ENCODE assay signal across 9 cellular contexts in the genomic region with DNA sequence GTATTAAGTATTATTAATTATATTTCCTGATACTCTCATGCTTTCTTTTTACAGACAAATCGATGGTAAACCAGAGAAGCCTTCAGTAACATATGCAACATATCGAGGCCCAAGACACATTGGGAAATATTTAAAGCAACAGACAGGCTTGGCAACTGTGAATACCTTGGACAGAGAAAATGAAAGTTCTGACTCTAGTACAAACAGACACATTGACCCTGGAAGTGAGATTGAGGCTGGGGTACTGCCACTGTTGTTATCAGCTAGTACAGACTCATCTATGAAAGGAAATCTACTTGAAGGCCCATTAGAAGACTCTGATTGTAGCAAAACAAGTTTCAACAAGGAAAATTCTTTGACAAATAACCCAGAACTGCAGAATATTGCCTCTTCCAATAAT. TPM values are rescaled to one million over a fixed set of nuclear protein-coding genes. Genes with fewer than 3 reads are reported as not detected.
DNase-seq lines count a peak whose midpoint lies in the region; ATAC-seq, FAIRE-seq and TF ChIP-seq lines count a peak whose summit lies in the region.
"Had no signal": no experiment of that assay in that cellular context is flagged by ENCODE, and none has a peak within 500 bp of the region (broad histone marks: within the 10 kb centered on the region; RNA-seq: fewer than 3 reads in every experiment).

No MANE protein-coding gene starts in this region.

- H3K27me3 ChIP-seq in esophagus squamous epithelium (no peaks in the 10 kb centered on the region), skeletal muscle satellite cell (ENCODE audit: control insufficient read depth, insufficient read depth, low read length) (no peaks in the 10 kb centered on the region)

- DNase-seq in GM12892 (ENCODE audit: insufficient read length) = no peak
- DNase-seq in esophagus squamous epithelium (lab: John Stamatoyannopoulos, UW) = no peak
- no peak for DNase-seq in cardiac septum (ENCODE audit: low spot score)
- no peak for DNase-seq in D721Med (ENCODE audit: insufficient read length, low spot score)
- no peak for DNase-seq in Kasumi-1 (lab: John Stamatoyannopoulos, UW)
- DNase-seq: NCI-H1436 had no signal

- no peak for ATAC-seq in GM19395 (IDR thresholded peaks at IDR 0.05; ENCODE audit: unreplicated experiment)

- H3K36me3 ChIP-seq in esophagus squamous epithelium (peaks cover 0 to 20% (median 0%) of the 10 kb centered on the region in 3 donors), skeletal muscle satellite cell (ENCODE audit: insufficient read depth, low read length) (no peaks in the 10 kb centered on the region)

- no peak for TF ChIP-seq CTCF in WI38 (IDR thresholded peaks at IDR 0.05; ENCODE audit: low read depth, low read length)
- TF ChIP-seq CTCF in esophagus squamous epithelium (IDR thresholded peaks at IDR 0.05) = no peak
- TF ChIP-seq CTCF in D721Med (IDR thresholded peaks at IDR 0.05; ENCODE audit: insufficient read depth, missing control alignments) = no peak

- H3K4me2 ChIP-seq in skeletal muscle satellite cell (ENCODE audit: low read length) = peak overlapping the region; percentile 66

- H3K4me1 ChIP-seq in esophagus squamous epithelium = peaks cover 0 to 26% (median 6%) of the 10 kb centered on the region in 3 donors
- peaks cover 18% of the 10 kb centered on the region for H3K4me1 ChIP-seq in skeletal muscle satellite cell (ENCODE audit: control insufficient read depth, insufficient read depth, low read length)

- peak; percentile 36 for FAIRE-seq in GM12892 (lab: Jason Lieb, UNC)
- no peak for FAIRE-seq in D721Med (lab: Jason Lieb, UNC)

- peak overlapping the region; percentile 29 for H3K9ac ChIP-seq in skeletal muscle satellite cell (ENCODE audit: low read depth, low read length)

- TF ChIP-seq POLR2A in GM12892 (IDR thresholded peaks at IDR 0.05; ENCODE audit: low read depth, low read length) = no peak
- TF ChIP-seq POLR2A in esophagus squamous epithelium (IDR thresholded peaks at IDR 0.05) = no peak

- peak overlapping the region; percentile 33 for H3K4me3 ChIP-seq in WI38 (ENCODE audit: low read depth, low read length)
- peak overlapping the region in 1 of 4 donors; percentile 2 for H3K4me3 ChIP-seq in esophagus squamous epithelium
- H3K4me3 ChIP-seq in skeletal muscle satellite cell (ENCODE audit: low read length) = peak overlapping the region; percentile 42

- intact Hi-C loops in esophagus squamous epithelium (cut with DNase I) (no loop called here), cardiac septum (cut with DNase I) (no loop called here)

- peak overlapping the region; percentile 25 to 75 (median 49) for H3K27ac ChIP-seq in esophagus squamous epithelium

- H3K9me3 ChIP-seq in esophagus squamous epithelium = no peaks in the 10 kb centered on the region
- no peaks in the 10 kb centered on the region for H3K9me3 ChIP-seq in skeletal muscle satellite cell (replicated peaks; ENCODE audit: low read length)

- 19 to 30% methylated on average over 2 of the region's 2 CpGs for WGBS in esophagus squamous epithelium, 2 donors

RNA-seq across cellular contexts. Expression of gene CRYBG3, which starts 50.0 kb away (rescaled TPM):
- 2.6 TPM for polyA plus RNA-seq in GM12892 (2012; ENCODE audit: missing spikeins)
- 10 to 100 TPM; 16.4 to 33.4 (median 21.6) TPM for total RNA-seq in esophagus squamous epithelium
- 19.2 and 19.3 TPM in 2 replicates for total RNA-seq in skeletal muscle satellite cell (2012; rRNA removed)
- total RNA-seq in cardiac septum = 38.2 TPM
